ENCODE assay signal across 25 cellular contexts in the genomic region with DNA sequence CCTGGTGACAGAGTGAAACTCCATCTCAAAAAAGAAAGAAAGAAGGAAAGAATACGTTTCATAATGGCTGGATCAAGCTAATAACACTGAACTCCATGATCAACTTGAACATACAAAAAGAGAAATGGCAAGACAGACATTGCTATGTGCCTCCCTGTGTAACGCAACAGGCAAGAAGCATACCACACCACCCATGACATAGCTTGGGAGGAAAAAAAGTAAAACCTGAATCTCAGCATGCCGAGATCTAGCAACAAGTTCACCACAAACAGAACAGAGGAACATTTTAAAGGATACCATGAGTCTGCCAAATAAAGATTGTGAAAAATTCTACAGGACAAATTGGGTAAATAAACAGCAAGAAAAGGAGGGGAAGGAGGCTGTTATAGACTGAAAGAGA.
"Had no signal": no experiment of that assay in that cellular context is flagged by ENCODE, and none has a peak within 500 bp of the region (broad histone marks: within the 10 kb centered on the region; RNA-seq: fewer than 3 reads in every experiment).

No MANE protein-coding gene starts in this region.

- H3K36me3 Mint-ChIP-seq: activated CD8-positive, alpha-beta memory T cell treated with anti-CD3 and anti-CD28 coated beads, Interleukin-2, amount 10 ng/mL, durations not matched to agents 7 days and 5 days; activated naive CD4-positive, alpha-beta T cell treated with anti-CD3 and anti-CD28 coated beads, Interleukin-2, amount 50 U/mL, for 72 hours had no signal

- H3K4me1 ChIP-seq: ascending aorta, body of pancreas, Peyer's patch had no signal

- ATAC-seq: activated CD8-positive, alpha-beta memory T cell treated with anti-CD3 and anti-CD28 coated beads, Interleukin-2, amount 10 ng/mL, durations not matched to agents 7 days and 5 days; activated naive CD4-positive, alpha-beta T cell treated with anti-CD3 and anti-CD28 coated beads, Interleukin-2, amount 50 U/mL, for 72 hours; activated naive CD8-positive, alpha-beta T cell treated with anti-CD3 and anti-CD28 coated beads, Interleukin-2, amount 50 U/mL, for 24 hours; activated T-cell treated with anti-CD3 and anti-CD28 coated beads, Interleukin-2, amount 50 U/mL, for 4 hours; body of pancreas had no signal

- H3K9me3 Mint-ChIP-seq: activated B cell treated with CpG ODN at 0.5 μM for 24 hours; activated CD4-positive, alpha-beta T cell treated with anti-CD3 and anti-CD28 coated beads, Interleukin-2, amount 10 ng/mL, durations not matched to agents 24 days and 14 days; activated naive CD4-positive, alpha-beta T cell treated with anti-CD3 and anti-CD28 coated beads, Interleukin-2, amount 50 U/mL, for 72 hours; activated naive CD8-positive, alpha-beta T cell treated with anti-CD3 and anti-CD28 coated beads, Interleukin-2, amount 50 U/mL, for 24 hours; activated T-cell treated with anti-CD3 and anti-CD28 coated beads, Interleukin-2, amount 50 U/mL, for 4 hours; T-helper 1 cell treated with Interleukin-12 subunit alpha and Interleukin-12 subunit beta and Interleukin-4 antibody, amounts not matched to agents 30 μg/mL and 1 μg/mL, for 36 hours had no signal

- H3K4me1 Mint-ChIP-seq: activated B cell treated with CpG ODN at 0.5 μM for 24 hours; activated CD4-positive, alpha-beta T cell treated with anti-CD3 and anti-CD28 coated beads, Interleukin-2, amount 10 ng/mL, durations not matched to agents 24 days and 14 days; activated CD8-positive, alpha-beta memory T cell treated with anti-CD3 and anti-CD28 coated beads, Interleukin-2, amount 10 ng/mL, durations not matched to agents 7 days and 5 days; activated naive CD8-positive, alpha-beta T cell treated with anti-CD3 and anti-CD28 coated beads, Interleukin-2, amount 50 U/mL, for 24 hours had no signal

- H3K27me3 ChIP-seq: ascending aorta, body of pancreas, Peyer's patch, SJSA1 had no signal

- DNase-seq: activated B cell treated with CpG ODN at 0.5 μM for 24 hours; activated CD4-positive, alpha-beta T cell treated with anti-CD3 and anti-CD28 coated beads for 1 hour; activated CD4-positive, alpha-beta T cell treated with anti-CD3 and anti-CD28 coated beads, Interleukin-2, amount 10 ng/mL, durations not matched to agents 24 days and 14 days; activated CD4-positive, alpha-beta T cell treated with anti-CD3 and anti-CD28 coated beads, Interleukin-2, amount 50 U/mL, for 48 hours; activated CD8-positive, alpha-beta memory T cell treated with anti-CD3 and anti-CD28 coated beads, Interleukin-2, amount 10 ng/mL, durations not matched to agents 7 days and 5 days; activated effector memory CD4-positive, alpha-beta T cell treated with anti-CD3 and anti-CD28 coated beads, Interleukin-2, amount 50 U/mL, for 16 hours; activated naive CD4-positive, alpha-beta T cell treated with Interleukin-2 at 50 U/mL for 16 hours; activated naive CD8-positive, alpha-beta T cell treated with anti-CD3 and anti-CD28 coated beads, Interleukin-2, amount 50 U/mL, for 24 hours; activated T-cell treated with anti-CD3 and anti-CD28 coated beads, Interleukin-2, amount 50 U/mL, for 4 hours; amniotic stem cell; body of pancreas; MM.1S; NCI-H1105; NCI-H1436; NCI-H1694 treated with DMSO at 0.1 percent for 48 hours; NCI-H2029 treated with DMSO at 0.1 percent for 48 hours; NCI-H446; NCI-H524; Peyer's patch; SHP77 had no signal

- H3K27ac ChIP-seq: ascending aorta, body of pancreas, Peyer's patch, RWPE1, SJSA1 had no signal

- H3K36me3 ChIP-seq: ascending aorta, Peyer's patch, SJSA1 had no signal

- H3K9me3 ChIP-seq: ascending aorta, body of pancreas, Peyer's patch, SJSA1 had no signal

- H3K27ac Mint-ChIP-seq: activated B cell treated with CpG ODN at 0.5 μM for 24 hours; activated CD4-positive, alpha-beta T cell treated with anti-CD3 and anti-CD28 coated beads, Interleukin-2, amount 10 ng/mL, durations not matched to agents 24 days and 14 days; activated CD8-positive, alpha-beta memory T cell treated with anti-CD3 and anti-CD28 coated beads, Interleukin-2, amount 10 ng/mL, durations not matched to agents 7 days and 5 days; activated naive CD4-positive, alpha-beta T cell treated with anti-CD3 and anti-CD28 coated beads, Interleukin-2, amount 50 U/mL, for 72 hours; activated naive CD8-positive, alpha-beta T cell treated with anti-CD3 and anti-CD28 coated beads, Interleukin-2, amount 50 U/mL, for 24 hours; T-helper 1 cell treated with Interleukin-12 subunit alpha and Interleukin-12 subunit beta and Interleukin-4 antibody, amounts not matched to agents 30 μg/mL and 1 μg/mL, for 36 hours had no signal

- H3K27me3 Mint-ChIP-seq: activated B cell treated with CpG ODN at 0.5 μM for 24 hours; activated CD8-positive, alpha-beta memory T cell treated with anti-CD3 and anti-CD28 coated beads, Interleukin-2, amount 10 ng/mL, durations not matched to agents 7 days and 5 days had no signal

- H3K4me3 Mint-ChIP-seq: activated B cell treated with CpG ODN at 0.5 μM for 24 hours; activated CD4-positive, alpha-beta T cell treated with anti-CD3 and anti-CD28 coated beads, Interleukin-2, amount 10 ng/mL, durations not matched to agents 24 days and 14 days; activated CD8-positive, alpha-beta memory T cell treated with anti-CD3 and anti-CD28 coated beads, Interleukin-2, amount 10 ng/mL, durations not matched to agents 7 days and 5 days; activated naive CD8-positive, alpha-beta T cell treated with anti-CD3 and anti-CD28 coated beads, Interleukin-2, amount 50 U/mL, for 24 hours; activated T-cell treated with anti-CD3 and anti-CD28 coated beads, Interleukin-2, amount 50 U/mL, for 4 hours; T-helper 1 cell treated with Interleukin-12 subunit alpha and Interleukin-12 subunit beta and Interleukin-4 antibody, amounts not matched to agents 30 μg/mL and 1 μg/mL, for 36 hours had no signal

- H3K4me3 ChIP-seq: ascending aorta, body of pancreas, Peyer's patch, SJSA1 had no signal
